Comparison of ENCODE assay signal across 19 cellular contexts in the genomic region with DNA sequence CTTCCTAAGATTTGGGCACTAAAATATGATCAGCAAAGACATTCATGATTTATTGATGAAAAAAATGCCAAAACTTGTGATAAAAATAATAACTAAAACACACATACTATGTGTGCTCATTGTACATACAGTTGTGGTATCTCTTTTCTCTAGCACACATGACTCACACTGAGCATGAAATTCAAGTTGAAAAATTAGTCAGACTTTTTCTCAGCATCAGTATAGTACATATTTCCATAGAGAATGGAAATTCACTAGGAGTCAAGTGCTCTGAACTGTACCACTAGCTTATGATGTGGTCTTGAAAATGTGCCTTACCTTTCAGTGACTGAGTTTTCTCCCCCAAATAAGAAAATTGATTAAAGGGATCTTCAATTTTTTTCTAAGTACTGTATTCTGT.
"Had no signal": no experiment of that assay in that cellular context is flagged by ENCODE, and none has a peak within 500 bp of the region (broad histone marks: within the 10 kb centered on the region; RNA-seq: fewer than 3 reads in every experiment).

No MANE protein-coding gene starts in this region.

- H3K27me3 ChIP-seq: cardiac muscle cell, gastroesophageal sphincter, heart left ventricle, upper lobe of left lung had no signal

- H3K27me3 Mint-ChIP-seq: effector memory CD8-positive, alpha-beta T cell; memory B cell; naive B cell had no signal

- H3K4me1 Mint-ChIP-seq: memory B cell, naive B cell, neural crest cell had no signal

- H3K4me3 Mint-ChIP-seq: effector memory CD8-positive, alpha-beta T cell; memory B cell; naive B cell; neural crest cell had no signal

- H3K27ac ChIP-seq: cardiac muscle cell, epithelial cell of prostate, gastroesophageal sphincter, heart left ventricle, psoas muscle, thoracic aorta, upper lobe of left lung had no signal

- DNase-seq: activated CD8-positive, alpha-beta memory T cell treated with anti-CD3 and anti-CD28 coated beads for 24 hours; activated CD8-positive, alpha-beta memory T cell treated with anti-CD3 and anti-CD28 coated beads, Interleukin-2, amount 50 U/mL, for 48 hours; activated effector memory CD4-positive, alpha-beta T cell treated with anti-CD3 and anti-CD28 coated beads, Interleukin-2, amount 50 U/mL, for 16 hours; activated naive CD4-positive, alpha-beta T cell treated with anti-CD3 and anti-CD28 coated beads, Interleukin-2, amount 50 U/mL, for 16 hours; activated T-cell treated with anti-CD3 and anti-CD28 coated beads, Interleukin-2, amount 50 U/mL, for 48 hours; effector memory CD8-positive, alpha-beta T cell; heart left ventricle; left ventricle myocardium superior; mucosa of descending colon; naive B cell; psoas muscle; right cardiac atrium; upper lobe of left lung had no signal

- H3K36me3 Mint-ChIP-seq: memory B cell had no signal

- H3K4me3 ChIP-seq: cardiac muscle cell, gastroesophageal sphincter, heart left ventricle, mucosa of descending colon, psoas muscle, thoracic aorta, upper lobe of left lung had no signal

- H3K36me3 ChIP-seq: cardiac muscle cell, gastroesophageal sphincter, heart left ventricle, thoracic aorta, upper lobe of left lung had no signal

- H3K27ac Mint-ChIP-seq: effector memory CD8-positive, alpha-beta T cell; memory B cell; naive B cell had no signal

- H3K9me3 ChIP-seq: psoas muscle, thoracic aorta had no signal

- H3K4me1 ChIP-seq: gastroesophageal sphincter, heart left ventricle, psoas muscle, upper lobe of left lung had no signal
